Comparison of ENCODE assay signal across 1 cellular context in genomic region chr20:10381477-10381876, GRCh38.
TF ChIP-seq lines count a peak whose summit lies in the region.

No MANE protein-coding gene starts in this region.

TF ChIP-seq in GM23338, 12 proteins besides CTCF, POLR2A, EP300 and RAD21 (continued from another document):
- TF ChIP-seq JUNB (IDR thresholded peaks at IDR 0.05; ENCODE audit: unreplicated experiment) (no peak), NANOG (IDR thresholded peaks at IDR 0.05; ENCODE audit: borderline replicate concordance) (no peak)
